Comparison of ENCODE assay signal across 1 cellular context in genomic region chr7:155346285-155346684, GRCh38.
TF ChIP-seq lines count a peak whose summit lies in the region.

No MANE protein-coding gene starts in this region.

TF ChIP-seq in HEK293, 187 proteins besides CTCF, POLR2A, EP300 and RAD21 (continued from another document):
- TF ChIP-seq ZBTB10 (tag by site-specific recombination; IDR thresholded peaks at IDR 0.05) (peak; percentile 46; the same call in 1 of the 2 replicates), ZNF623 (tag by site-specific recombination; IDR thresholded peaks at IDR 0.05) (no peak)
